In genomic region chr14:100336618-100337530, GRCh38 we compare ENCODE assay signal across 15 cellular contexts. TPM values are rescaled to one million over a fixed set of nuclear protein-coding genes. Genes with fewer than 3 reads are reported as not detected.
A peak's percentile ranks its signal among the peaks of the same experiment; 100 is the strongest.
DNase-seq lines count a peak whose midpoint lies in the region; ATAC-seq and TF ChIP-seq lines count a peak whose summit lies in the region.
"Had no signal": no experiment of that assay in that cellular context is flagged by ENCODE, and none has a peak within 500 bp of the region (broad histone marks: within the 10 kb centered on the region; RNA-seq: fewer than 3 reads in every experiment).

No MANE protein-coding gene starts in this region.

- H3K4me1 ChIP-seq in colonic mucosa: no peaks in the 10 kb centered on the region

- ATAC-seq in activated CD8-positive, alpha-beta memory T cell treated with anti-CD3 and anti-CD28 coated beads, Interleukin-2, amount 10 ng/mL, durations not matched to agents 7 days and 5 days: peak; percentile 15
- ATAC-seq in GM21529 (IDR thresholded peaks at IDR 0.05; ENCODE audit: unreplicated experiment) (peak; percentile 28), HG02763 (IDR thresholded peaks at IDR 0.05; ENCODE audit: unreplicated experiment) (no peak)
- ATAC-seq in activated T-helper 17 cell treated with anti-CD3 and anti-CD28 coated beads, Interleukin-2, amount 50 U/mL, for 72 hours (replicated peaks): peak; percentile 80
- no peak for ATAC-seq in stimulated activated naive B cell treated with anti-CD40 and anti-IgM and Interleukin-4, amounts not matched to agents 10 μg/mL and 1 μg/mL and 100 μg/mL, for 72 hours (replicated peaks)

- no peak overlapping the region for H3K9ac ChIP-seq in colonic mucosa (ENCODE audit: low read depth in 2 of 2, low read length in 2 of 2)

- H3K4me3 ChIP-seq in colonic mucosa: no peak overlapping the region
- H3K4me3 ChIP-seq: skin epidermis, tibial nerve had no signal

- H3K27ac Mint-ChIP-seq in activated CD8-positive, alpha-beta memory T cell treated with anti-CD3 and anti-CD28 coated beads, Interleukin-2, amount 10 ng/mL, durations not matched to agents 7 days and 5 days: peak overlapping the region; percentile 56
- peak overlapping the region; percentile 88 for H3K27ac Mint-ChIP-seq in activated T-helper 17 cell treated with anti-CD3 and anti-CD28 coated beads, Interleukin-2, amount 50 U/mL, for 72 hours
- H3K27ac Mint-ChIP-seq in stimulated activated naive B cell treated with anti-CD40 and anti-IgM and Interleukin-4, amounts not matched to agents 10 μg/mL and 1 μg/mL and 100 μg/mL, for 72 hours: peak overlapping the region; percentile 77

- peaks cover 20% of the 10 kb centered on the region for H3K4me1 Mint-ChIP-seq in activated CD8-positive, alpha-beta memory T cell treated with anti-CD3 and anti-CD28 coated beads, Interleukin-2, amount 10 ng/mL, durations not matched to agents 7 days and 5 days
- peaks cover 19% of the 10 kb centered on the region for H3K4me1 Mint-ChIP-seq in activated T-helper 17 cell treated with anti-CD3 and anti-CD28 coated beads, Interleukin-2, amount 50 U/mL, for 72 hours
- peaks cover 23 to 26% of the 10 kb centered on the region in 2 donors for H3K4me1 Mint-ChIP-seq in stimulated activated naive B cell treated with anti-CD40 and anti-IgM and Interleukin-4, amounts not matched to agents 10 μg/mL and 1 μg/mL and 100 μg/mL, for 72 hours

- no peaks in the 10 kb centered on the region for H3K36me3 ChIP-seq in colonic mucosa

- no peak for TF ChIP-seq CTCF in colonic mucosa (IDR thresholded peaks at IDR 0.05)

- H3K27me3 ChIP-seq in colonic mucosa: no peaks in the 10 kb centered on the region
- H3K27me3 ChIP-seq: neutrophil, tibial nerve had no signal

- CTCF ChIA-PET in activated CD8-positive, alpha-beta memory T cell treated with anti-CD3 and anti-CD28 coated beads, Interleukin-2, amount 10 ng/mL, durations not matched to agents 7 days and 5 days (lab: Charles Lee): interaction anchor here (1.0 kb wide), 1 partner anchor 47 kb away, joined by 3 read pairs; no protein-coding TSS in a partner anchor

- no peak overlapping the region for H3K27ac ChIP-seq in colonic mucosa
- H3K27ac ChIP-seq: neutrophil, skin epidermis, tibial nerve had no signal

- H3K36me3 Mint-ChIP-seq in activated CD8-positive, alpha-beta memory T cell treated with anti-CD3 and anti-CD28 coated beads, Interleukin-2, amount 10 ng/mL, durations not matched to agents 7 days and 5 days: peaks cover 58% of the 10 kb centered on the region
- H3K36me3 Mint-ChIP-seq in activated T-helper 17 cell treated with anti-CD3 and anti-CD28 coated beads, Interleukin-2, amount 50 U/mL, for 72 hours (ENCODE audit: low read depth): peaks cover 87% of the 10 kb centered on the region
- peaks cover 64 to 85% of the 10 kb centered on the region in 2 donors for H3K36me3 Mint-ChIP-seq in stimulated activated naive B cell treated with anti-CD40 and anti-IgM and Interleukin-4, amounts not matched to agents 10 μg/mL and 1 μg/mL and 100 μg/mL, for 72 hours

- no peak for DNase-seq in activated CD8-positive, alpha-beta memory T cell treated with anti-CD3 and anti-CD28 coated beads, Interleukin-2, amount 10 ng/mL, durations not matched to agents 7 days and 5 days
- no peak for DNase-seq in activated CD8-positive, alpha-beta memory T cell treated with anti-CD3 and anti-CD28 coated beads for 24 hours
- no peak for DNase-seq in stimulated activated naive B cell treated with anti-CD40 and anti-IgM and Interleukin-4, amounts not matched to agents 10 μg/mL and 1 μg/mL and 100 μg/mL, for 72 hours
- no peak for DNase-seq in occipital lobe (lab: John Stamatoyannopoulos, UW)
- no peak for DNase-seq in colonic mucosa
- DNase-seq: Calu3, erythroblast, NCI-H2029 treated with DMSO at 0.1 percent for 48 hours had no signal

- no peaks in the 10 kb centered on the region for H3K9me3 ChIP-seq in colonic mucosa
- H3K9me3 ChIP-seq: neutrophil, tibial nerve had no signal

- H3K27me3 Mint-ChIP-seq in activated CD8-positive, alpha-beta memory T cell treated with anti-CD3 and anti-CD28 coated beads, Interleukin-2, amount 10 ng/mL, durations not matched to agents 7 days and 5 days: no peaks in the 10 kb centered on the region
- H3K27me3 Mint-ChIP-seq in activated T-helper 17 cell treated with anti-CD3 and anti-CD28 coated beads, Interleukin-2, amount 50 U/mL, for 72 hours: no peaks in the 10 kb centered on the region
- no peaks in the 10 kb centered on the region for H3K27me3 Mint-ChIP-seq in stimulated activated naive B cell treated with anti-CD40 and anti-IgM and Interleukin-4, amounts not matched to agents 10 μg/mL and 1 μg/mL and 100 μg/mL, for 72 hours

- no peak overlapping the region for H3K4me3 Mint-ChIP-seq in activated CD8-positive, alpha-beta memory T cell treated with anti-CD3 and anti-CD28 coated beads, Interleukin-2, amount 10 ng/mL, durations not matched to agents 7 days and 5 days
- H3K4me3 Mint-ChIP-seq in activated T-helper 17 cell treated with anti-CD3 and anti-CD28 coated beads, Interleukin-2, amount 50 U/mL, for 72 hours: peak overlapping the region; percentile 57
- no peak overlapping the region for H3K4me3 Mint-ChIP-seq in stimulated activated naive B cell treated with anti-CD40 and anti-IgM and Interleukin-4, amounts not matched to agents 10 μg/mL and 1 μg/mL and 100 μg/mL, for 72 hours

- H3K9me3 Mint-ChIP-seq in activated CD8-positive, alpha-beta memory T cell treated with anti-CD3 and anti-CD28 coated beads, Interleukin-2, amount 10 ng/mL, durations not matched to agents 7 days and 5 days (ENCODE audit: low read depth): no peaks in the 10 kb centered on the region
- no peaks in the 10 kb centered on the region for H3K9me3 Mint-ChIP-seq in activated T-helper 17 cell treated with anti-CD3 and anti-CD28 coated beads, Interleukin-2, amount 50 U/mL, for 72 hours
- no peaks in the 10 kb centered on the region for H3K9me3 Mint-ChIP-seq in stimulated activated naive B cell treated with anti-CD40 and anti-IgM and Interleukin-4, amounts not matched to agents 10 μg/mL and 1 μg/mL and 100 μg/mL, for 72 hours

- intact Hi-C loops in colonic mucosa (cut with DNase I): no loop called here

RNA-seq across cellular contexts. Expression of gene SLC25A47, which starts 13.7 kb away (rescaled TPM):
- not detected for total RNA-seq in activated CD8-positive, alpha-beta memory T cell treated with anti-CD3 and anti-CD28 coated beads, Interleukin-2, amount 10 ng/mL, durations not matched to agents 7 days and 5 days
- not detected for total RNA-seq in activated T-helper 17 cell treated with anti-CD3 and anti-CD28 coated beads, Interleukin-2, amount 50 U/mL, for 72 hours
- total RNA-seq in occipital lobe (not detected), colonic mucosa (not detected)
- total RNA-seq: Calu3, M059J had no signal

RNA-seq across cellular contexts. Expression of gene SLC25A29, which starts 30.6 kb away (rescaled TPM):
- 10 to 100 TPM; 15.9 to 21.6 TPM for total RNA-seq in activated CD8-positive, alpha-beta memory T cell treated with anti-CD3 and anti-CD28 coated beads, Interleukin-2, amount 10 ng/mL, durations not matched to agents 7 days and 5 days
- total RNA-seq in activated T-helper 17 cell treated with anti-CD3 and anti-CD28 coated beads, Interleukin-2, amount 50 U/mL, for 72 hours: 1 to 10 TPM; 3.8 to 9.3 TPM
- total RNA-seq in occipital lobe: 41.8 TPM
- total RNA-seq in colonic mucosa: 10 to 100 TPM; 28.6 to 34.8 TPM

RNA-seq across cellular contexts. Expression of gene WDR25, which starts 39.4 kb away (rescaled TPM):
- total RNA-seq in activated CD8-positive, alpha-beta memory T cell treated with anti-CD3 and anti-CD28 coated beads, Interleukin-2, amount 10 ng/mL, durations not matched to agents 7 days and 5 days: 1 to 10 TPM; 8.1 to 9.5 TPM
- 1 to 10 TPM; 3.4 to 5.1 TPM for total RNA-seq in activated T-helper 17 cell treated with anti-CD3 and anti-CD28 coated beads, Interleukin-2, amount 50 U/mL, for 72 hours
- total RNA-seq in occipital lobe (16.5 TPM), colonic mucosa (10 to 100 TPM in 1 of 2 donors, 1 to 10 TPM in 1; 5.8 to 12.4 TPM)

Comparison
In these comparisons a context has a peak if more than half of its experiments do, and no peak if none do; other contexts are left out.
1. ATAC-seq: peak in activated CD8-positive, alpha-beta memory T cell treated with anti-CD3 and anti-CD28 coated beads, Interleukin-2, amount 10 ng/mL, durations not matched to agents 7 days and 5 days (single experiment), GM21529 (single experiment) and activated T-helper 17 cell treated with anti-CD3 and anti-CD28 coated beads, Interleukin-2, amount 50 U/mL, for 72 hours (single experiment); none in stimulated activated naive B cell treated with anti-CD40 and anti-IgM and Interleukin-4, amounts not matched to agents 10 μg/mL and 1 μg/mL and 100 μg/mL, for 72 hours (0 of 2) and HG02763 (single experiment).
2. Peak in every context shown above with its lines, with median percentiles within 50 percentile points of each other: H3K27ac Mint-ChIP-seq.